In genomic region chr17:37430051-37430591, GRCh38 we compare ENCODE assay signal across 12 cellular contexts. TPM values are rescaled to one million over a fixed set of nuclear protein-coding genes. Genes with fewer than 3 reads are reported as not detected.
DNase-seq lines count a peak whose midpoint lies in the region; ATAC-seq and TF ChIP-seq lines count a peak whose summit lies in the region.
"Had no signal": no experiment of that assay in that cellular context is flagged by ENCODE, and none has a peak within 500 bp of the region (broad histone marks: within the 10 kb centered on the region; RNA-seq: fewer than 3 reads in every experiment).

No MANE protein-coding gene starts in this region.

- H3K23ac ChIP-seq in H9 (ENCODE audit: insufficient read length, low read depth, low read length) = no peak overlapping the region

- no peak overlapping the region for H3K4me2 ChIP-seq in H9 (ENCODE audit: insufficient read depth, insufficient read length, low read length)

- H3K27ac ChIP-seq in H9 (ENCODE audit: insufficient read length, low read depth, low read length) (no peak overlapping the region), adrenal gland (no peak overlapping the region)
- H3K27ac ChIP-seq: prostate gland had no signal

- no peak overlapping the region for H2BK15ac ChIP-seq in H9 (ENCODE audit: low read depth, low read length)

- ATAC-seq in HG03520 (IDR thresholded peaks at IDR 0.05; ENCODE audit: unreplicated experiment) = no peak
- no peak for ATAC-seq in HG03280 (IDR thresholded peaks at IDR 0.05; ENCODE audit: unreplicated experiment)

- H3K79me1 ChIP-seq in H9 (ENCODE audit: insufficient read depth, low read depth, low read length, poor library complexity, severe bottlenecking) = peaks cover 3% of the 10 kb centered on the region

- H2AFZ ChIP-seq in H9 (ENCODE audit: low read length) = no peak overlapping the region

- WGBS in H9 (ENCODE audit: extremely low coverage, insufficient read length, low lambda C conversion rate) = 100% methylated on average over 1 of the region's 1 CpG
- 68 to 82% (median 72%) methylated on average over 1 of the region's 1 CpG for WGBS in adrenal gland, 4 donors

- H3K27ac Mint-ChIP-seq in H9 (peak overlapping the region in 2 of 3 experiments; percentile 2; a peak in 2 of 7 replicates), immature natural killer cell (peak overlapping the region in 5 of 6 donors; percentile 8 to 79 (median 21))
- H3K27ac Mint-ChIP-seq in activated T-helper 1 cell treated with anti-CD3 and anti-CD28 coated beads, Interleukin-12 subunit alpha, Interleukin-12 subunit beta, Interleukin-2, Interleukin-4 antibody, amounts not matched to agents 30 ng/mL and 10 ng/mL and 1 ng/mL, durations not matched to agents 14 hours and 24 hours and 36 hours = peak overlapping the region; percentile 95
- H3K27ac Mint-ChIP-seq: CD4-positive, alpha-beta T cell had no signal

- no peaks in the 10 kb centered on the region for H3K4me1 Mint-ChIP-seq in H9
- peaks cover 37% of the 10 kb centered on the region for H3K4me1 Mint-ChIP-seq in activated T-helper 1 cell treated with anti-CD3 and anti-CD28 coated beads, Interleukin-12 subunit alpha, Interleukin-12 subunit beta, Interleukin-2, Interleukin-4 antibody, amounts not matched to agents 30 ng/mL and 10 ng/mL and 1 ng/mL, durations not matched to agents 14 hours and 24 hours and 36 hours (ENCODE audit: low read depth)
- H3K4me1 Mint-ChIP-seq in immature natural killer cell = peaks cover 7 to 18% of the 10 kb centered on the region in 2 donors

- H3T11ph ChIP-seq in H9 (ENCODE audit: low read length) = no peak overlapping the region

- no peak overlapping the region for H3K4me3 ChIP-seq in adrenal gland
- H3K4me3 ChIP-seq: prostate gland had no signal

- H2AK5ac ChIP-seq in H9 (ENCODE audit: insufficient read length, low read length) = no peak overlapping the region

- H3K56ac ChIP-seq in H9 (ENCODE audit: insufficient read length, low read depth, low read length) = no peak overlapping the region

- H3K27me3 ChIP-seq in H9 (ENCODE audit: insufficient read depth, low read length) = no peaks in the 10 kb centered on the region
- H3K27me3 ChIP-seq in adrenal gland = no peaks in the 10 kb centered on the region

- no peak overlapping the region for H2BK12ac ChIP-seq in H9 (ENCODE audit: insufficient read length, low read depth, low read length)

- TF ChIP-seq CTCF in H9 (conservative IDR thresholded peaks at IDR 0.05) (no peak), adrenal gland (IDR thresholded peaks at IDR 0.05) (no peak)

- no peaks in the 10 kb centered on the region for H3K79me2 ChIP-seq in H9 (ENCODE audit: insufficient read depth, low read length)

- intact Hi-C loops in activated T-helper 1 cell treated with anti-CD3 and anti-CD28 coated beads, Interleukin-12 subunit alpha, Interleukin-12 subunit beta, Interleukin-2, Interleukin-4 antibody, amounts not matched to agents 30 ng/mL and 10 ng/mL and 1 ng/mL, durations not matched to agents 14 hours and 24 hours and 36 hours (cut with micrococcal nuclease) = loop anchor here (1.0 to 2.0 kb wide), 4 partner anchors 23 to 140 kb away; partner anchors contain the start of gene DUSP14
- intact Hi-C loops in adrenal gland (cut with DNase I) = no loop called here

- no peak overlapping the region for H4K8ac ChIP-seq in H9 (replicated peaks; ENCODE audit: insufficient read length, low read depth, low read length)

- H3K9me3 Mint-ChIP-seq in H9 (no peaks in the 10 kb centered on the region), immature natural killer cell (no peaks in the 10 kb centered on the region)
- no peaks in the 10 kb centered on the region for H3K9me3 Mint-ChIP-seq in activated T-helper 1 cell treated with anti-CD3 and anti-CD28 coated beads, Interleukin-12 subunit alpha, Interleukin-12 subunit beta, Interleukin-2, Interleukin-4 antibody, amounts not matched to agents 30 ng/mL and 10 ng/mL and 1 ng/mL, durations not matched to agents 14 hours and 24 hours and 36 hours
- H3K9me3 Mint-ChIP-seq: CD4-positive, alpha-beta T cell had no signal

- H3K4me3 Mint-ChIP-seq in H9 (no peak overlapping the region), immature natural killer cell (no peak overlapping the region)
- H3K4me3 Mint-ChIP-seq in activated T-helper 1 cell treated with anti-CD3 and anti-CD28 coated beads, Interleukin-12 subunit alpha, Interleukin-12 subunit beta, Interleukin-2, Interleukin-4 antibody, amounts not matched to agents 30 ng/mL and 10 ng/mL and 1 ng/mL, durations not matched to agents 14 hours and 24 hours and 36 hours = peak overlapping the region; percentile 19
- H3K4me3 Mint-ChIP-seq: CD4-positive, alpha-beta T cell had no signal

- H3K27me3 Mint-ChIP-seq in H9 (ENCODE audit: low read depth) (no peaks in the 10 kb centered on the region), immature natural killer cell (ENCODE audit: low read depth in 3 of 3) (peaks cover 0 to 2% (median 0%) of the 10 kb centered on the region in 3 donors)
- H3K27me3 Mint-ChIP-seq in activated T-helper 1 cell treated with anti-CD3 and anti-CD28 coated beads, Interleukin-12 subunit alpha, Interleukin-12 subunit beta, Interleukin-2, Interleukin-4 antibody, amounts not matched to agents 30 ng/mL and 10 ng/mL and 1 ng/mL, durations not matched to agents 14 hours and 24 hours and 36 hours (ENCODE audit: insufficient read depth) = no peaks in the 10 kb centered on the region
- H3K27me3 Mint-ChIP-seq: CD4-positive, alpha-beta T cell had no signal

- H2BK120ac ChIP-seq in H9 (ENCODE audit: low read depth, low read length, poor library complexity, severe bottlenecking) = no peak overlapping the region

- no peak overlapping the region for H3K14ac ChIP-seq in H9 (ENCODE audit: insufficient read depth, low read length)

- H4K5ac ChIP-seq in H9 (ENCODE audit: insufficient read length, low read depth, low read length) = no peak overlapping the region

- H3K4ac ChIP-seq in H9 (ENCODE audit: low read depth, low read length) = no peak overlapping the region

- no peak overlapping the region for H2BK20ac ChIP-seq in H9 (ENCODE audit: low read depth, low read length, poor library complexity, severe bottlenecking)

- H3K36me3 Mint-ChIP-seq in H9 (ENCODE audit: insufficient read depth in 1 of 3, low read depth in 3 of 3) = peaks cover 11 to 61% (median 41%) of the 10 kb centered on the region in 3 experiments; a peak in 6 of 7 replicates
- peaks cover 39% of the 10 kb centered on the region for H3K36me3 Mint-ChIP-seq in activated T-helper 1 cell treated with anti-CD3 and anti-CD28 coated beads, Interleukin-12 subunit alpha, Interleukin-12 subunit beta, Interleukin-2, Interleukin-4 antibody, amounts not matched to agents 30 ng/mL and 10 ng/mL and 1 ng/mL, durations not matched to agents 14 hours and 24 hours and 36 hours (ENCODE audit: low read depth)
- H3K36me3 Mint-ChIP-seq in immature natural killer cell = peaks cover 4 to 22% (median 9%) of the 10 kb centered on the region in 3 donors

- no peak overlapping the region for H4K91ac ChIP-seq in H9 (ENCODE audit: insufficient read length, low read depth, low read length)

- DNase-seq in A172 (ENCODE audit: low spot score) (peak; percentile 15), H9 (no peak), immature natural killer cell (no peak), adrenal gland (no peak), NK-92 (lab: John Stamatoyannopoulos, UW; ENCODE audit: unreplicated experiment) (no peak)
- DNase-seq in activated T-helper 1 cell treated with anti-CD3 and anti-CD28 coated beads, Interleukin-12 subunit alpha, Interleukin-12 subunit beta, Interleukin-2, Interleukin-4 antibody, amounts not matched to agents 30 ng/mL and 10 ng/mL and 1 ng/mL, durations not matched to agents 14 hours and 24 hours and 36 hours (ENCODE audit: low spot score) = no peak
- DNase-seq: activated CD4-positive, alpha-beta T cell treated with anti-CD3 and anti-CD28 coated beads for 4 hours; CD4-positive, alpha-beta T cell; dermis blood vessel endothelial cell had no signal

- H4K20me1 ChIP-seq in H9 (ENCODE audit: control insufficient read depth, insufficient read depth, insufficient read length) = no peaks in the 10 kb centered on the region

- H2BK5ac ChIP-seq in H9 (ENCODE audit: insufficient read length, low read length) = no peak overlapping the region

- no peaks in the 10 kb centered on the region for H3K23me2 ChIP-seq in H9 (ENCODE audit: insufficient read length, low read depth, low read length, poor library complexity, severe bottlenecking)

- H3K9me3 ChIP-seq in H9 (ENCODE audit: control insufficient read depth, low read depth, low read length) (no peaks in the 10 kb centered on the region), adrenal gland (replicated peaks in 1 of 3) (no peaks in the 10 kb centered on the region)
- H3K9me3 ChIP-seq: prostate gland had no signal

- H3K36me3 ChIP-seq in adrenal gland (replicated peaks in 1 of 2) = peaks cover 0 to 31% of the 10 kb centered on the region in 2 donors
- H3K36me3 ChIP-seq: prostate gland had no signal

- H3K18ac ChIP-seq in H9 (ENCODE audit: insufficient read length, low read depth, low read length) = no peak overlapping the region

- TF ChIP-seq POLR2A in adrenal gland (IDR thresholded peaks at IDR 0.05) = no peak

- no peaks in the 10 kb centered on the region for H3K4me1 ChIP-seq in H9 (ENCODE audit: insufficient read depth, low read length)
- H3K4me1 ChIP-seq in adrenal gland (replicated peaks in 1 of 2) = no peaks in the 10 kb centered on the region
- H3K4me1 ChIP-seq: prostate gland had no signal

- no peak overlapping the region for H3K9ac ChIP-seq in H9 (ENCODE audit: extremely low read depth, insufficient read length, low read length)

RNA-seq across cellular contexts. Expression of gene TADA2A, which starts 23.4 kb away (rescaled TPM):
- total RNA-seq in A172 (2014; rRNA removed; shearing (Covaris generic)) = 27.1 and 29.1 TPM in 2 replicates
- total RNA-seq in H9 (2021) (20.9 and 25.2 TPM in 2 replicates), adrenal gland (10 to 100 TPM in 7 of 8 donors, 1 to 10 TPM in 1; 7.6 to 21.5 (median 15.3) TPM)
- total RNA-seq in activated T-helper 1 cell treated with anti-CD3 and anti-CD28 coated beads, Interleukin-12 subunit alpha, Interleukin-12 subunit beta, Interleukin-2, Interleukin-4 antibody, amounts not matched to agents 30 ng/mL and 10 ng/mL and 1 ng/mL, durations not matched to agents 14 hours and 24 hours and 36 hours = 39.7 and 41.9 TPM in 2 replicates
- polyA plus RNA-seq in immature natural killer cell (10 to 100 TPM in 1 of 3 donors, 1 to 10 TPM in 2; 3.3 to 16.0 (median 4.0) TPM), adrenal gland (10 to 100 TPM in 2 of 3 donors, 1 to 10 TPM in 1; 8.8 to 18.8 (median 15.7) TPM)

RNA-seq across cellular contexts. Expression of gene ACACA, which starts 23.5 kb away (rescaled TPM):
- 41.7 and 52.6 TPM in 2 replicates for total RNA-seq in A172 (2014; rRNA removed; shearing (Covaris generic))
- total RNA-seq in H9 (2021) = 123 and 135 TPM in 2 replicates
- 110 and 122 TPM in 2 replicates for total RNA-seq in activated T-helper 1 cell treated with anti-CD3 and anti-CD28 coated beads, Interleukin-12 subunit alpha, Interleukin-12 subunit beta, Interleukin-2, Interleukin-4 antibody, amounts not matched to agents 30 ng/mL and 10 ng/mL and 1 ng/mL, durations not matched to agents 14 hours and 24 hours and 36 hours
- polyA plus RNA-seq in immature natural killer cell = 1 to 10 TPM; 3.3 to 7.0 (median 3.9) TPM
- 100 to 1,000 TPM in 2 of 8 donors, 10 to 100 TPM in 6; 44.4 to 105 (median 76.8) TPM for total RNA-seq in adrenal gland
- polyA plus RNA-seq in adrenal gland = 10 to 100 TPM; 18.2 to 64.1 (median 21.4) TPM

RNA-seq across cellular contexts. Expression of gene C17orf78, which starts 54.3 kb away (rescaled TPM):
- total RNA-seq in A172 (2014; rRNA removed; shearing (Covaris generic)) = not detected in 2 replicates
- total RNA-seq in H9 (2021) = not detected in 2 replicates
- total RNA-seq in activated T-helper 1 cell treated with anti-CD3 and anti-CD28 coated beads, Interleukin-12 subunit alpha, Interleukin-12 subunit beta, Interleukin-2, Interleukin-4 antibody, amounts not matched to agents 30 ng/mL and 10 ng/mL and 1 ng/mL, durations not matched to agents 14 hours and 24 hours and 36 hours = not detected in 2 replicates
- polyA plus RNA-seq in immature natural killer cell = not detected
- not detected for total RNA-seq in adrenal gland
- not detected for polyA plus RNA-seq in adrenal gland
- total RNA-seq: CD4-positive, alpha-beta T cell; dermis blood vessel endothelial cell; prostate gland had no signal

RNA-seq across cellular contexts. Expression of gene DUSP14, which starts 59.6 kb away (rescaled TPM):
- 124 and 151 TPM in 2 replicates for total RNA-seq in A172 (2014; rRNA removed; shearing (Covaris generic))
- total RNA-seq in H9 (2021) (21.3 and 22.0 TPM in 2 replicates), adrenal gland (10 to 100 TPM; 13.4 to 66.2 (median 23.3) TPM)
- 21.4 and 22.3 TPM in 2 replicates for total RNA-seq in activated T-helper 1 cell treated with anti-CD3 and anti-CD28 coated beads, Interleukin-12 subunit alpha, Interleukin-12 subunit beta, Interleukin-2, Interleukin-4 antibody, amounts not matched to agents 30 ng/mL and 10 ng/mL and 1 ng/mL, durations not matched to agents 14 hours and 24 hours and 36 hours
- polyA plus RNA-seq in immature natural killer cell (10 to 100 TPM; 18.1 to 25.9 (median 19.2) TPM), adrenal gland (10 to 100 TPM in 2 of 3 donors, 1 to 10 TPM in 1; 7.2 to 19.8 (median 16.0) TPM)

Comparison
In these comparisons a context has a peak if more than half of its experiments do, and no peak if none do; other contexts are left out.
1. H3K27ac Mint-ChIP-seq: peak in every context shown above with its lines; median percentile 95 in activated T-helper 1 cell treated with anti-CD3 and anti-CD28 coated beads, Interleukin-12 subunit alpha, Interleukin-12 subunit beta, Interleukin-2, Interleukin-4 antibody, amounts not matched to agents 30 ng/mL and 10 ng/mL and 1 ng/mL, durations not matched to agents 14 hours and 24 hours and 36 hours; 21 in immature natural killer cell; 2 in H9.